In the genomic region with DNA sequence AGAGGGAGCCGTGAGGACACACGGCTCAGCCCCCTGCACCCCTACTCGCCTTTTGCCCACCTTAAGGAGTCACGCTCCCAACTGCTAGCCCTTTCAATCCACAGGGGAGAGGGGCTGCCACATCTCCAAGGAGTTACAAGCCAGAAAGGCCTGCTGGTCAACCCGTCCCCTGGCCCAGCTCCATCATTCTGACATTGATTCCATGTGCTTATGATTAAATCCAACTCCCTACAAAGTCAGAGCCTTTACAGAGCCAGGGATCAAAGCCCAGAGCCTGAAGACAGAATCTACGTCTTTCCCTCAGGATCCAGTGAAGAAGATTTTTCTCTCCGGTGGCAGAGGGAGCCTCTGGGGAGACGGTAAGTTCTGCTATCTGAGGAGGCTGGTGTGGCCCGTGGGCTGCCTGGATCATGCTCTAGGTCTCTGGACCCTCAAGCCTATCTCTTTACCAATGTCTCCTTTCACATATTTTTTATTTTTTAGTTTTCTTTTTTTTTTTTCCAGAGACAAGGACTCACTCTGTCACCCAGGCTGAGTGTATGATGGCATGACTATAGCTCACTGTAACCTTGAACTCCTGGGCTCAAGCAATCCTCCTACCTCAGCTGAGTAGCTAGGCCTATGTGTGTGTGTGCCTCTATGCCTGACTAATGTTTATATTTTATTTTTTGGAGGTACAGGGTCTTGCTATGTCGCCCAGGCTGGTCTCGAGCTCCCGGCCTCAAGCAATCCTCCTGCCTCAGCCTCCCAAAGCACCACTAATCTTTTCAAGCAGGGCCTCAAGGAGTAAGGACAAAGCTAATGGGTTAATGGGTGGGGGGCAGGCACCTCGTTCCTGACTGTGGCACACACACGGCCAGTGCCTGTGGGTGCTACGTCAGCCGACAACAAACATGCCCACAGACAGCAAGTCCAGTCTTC, we compare ENCODE assay signal across 15 cellular contexts.
DNase-seq lines count a peak whose midpoint lies in the region; ATAC-seq and TF ChIP-seq lines count a peak whose summit lies in the region.
"Had no signal": no experiment of that assay in that cellular context is flagged by ENCODE, and none has a peak within 500 bp of the region (broad histone marks: within the 10 kb centered on the region; RNA-seq: fewer than 3 reads in every experiment).

No MANE protein-coding gene starts in this region.

- H3F3A ChIP-seq in GM23338 (replicated peaks; ENCODE audit: low read depth): 0 out of 2 replicates have a peak, but pooled peaks cover 3% of the 10 kb centered on the region

- peaks cover 10% of the 10 kb centered on the region for H3K36me3 ChIP-seq in GM23338 (ENCODE audit: insufficient read depth)
- H3K36me3 ChIP-seq in ascending aorta: peaks cover 50 to 59% of the 10 kb centered on the region in 2 donors

- H3K9me2 ChIP-seq in GM23338 (ENCODE audit: insufficient read depth): no peaks in the 10 kb centered on the region

- no peak overlapping the region for H2AFZ ChIP-seq in GM23338

- no peaks in the 10 kb centered on the region for H3K9me3 ChIP-seq in ascending aorta
- H3K9me3 ChIP-seq: thoracic aorta had no signal

- H3K27ac ChIP-seq in GM23338 (ENCODE audit: low read depth) (peak overlapping the region; percentile 45; the same call in 1 of the 2 replicates), ascending aorta (peak overlapping the region in 1 of 2 donors; percentile 34)
- H3K27ac ChIP-seq: thoracic aorta had no signal

- H3K27me3 ChIP-seq in GM23338 (ENCODE audit: insufficient read depth) (no peaks in the 10 kb centered on the region), ascending aorta (no peaks in the 10 kb centered on the region)

- peaks cover 27% of the 10 kb centered on the region for H3K36me3 Mint-ChIP-seq in GM23338 (ENCODE audit: low read depth)

- peak; percentile 59 for DNase-seq in AG20443 (ENCODE audit: low spot score)
- no peak for DNase-seq in GM23338 (ENCODE audit: low spot score)
- DNase-seq in fibroblast of gingiva (ENCODE audit: low read depth): peak; percentile 68
- no peak for DNase-seq in sciatic nerve (ENCODE audit: low spot score)
- DNase-seq in AG08396 (ENCODE audit: low spot score): no peak
- DNase-seq in ascending aorta (ENCODE audit: low spot score in 2 of 2): no peak
- no peak for DNase-seq in NCI-H2081 treated with DMSO at 0.1 percent for 48 hours (lab: John Stamatoyannopoulos, UW)
- DNase-seq: activated CD8-positive, alpha-beta memory T cell treated with anti-CD3 and anti-CD28 coated beads for 24 hours; activated naive CD8-positive, alpha-beta T cell treated with anti-CD3 and anti-CD28 coated beads, Interleukin-2, amount 10 ng/mL, durations not matched to agents 7 days and 5 days; caudate nucleus; effector memory CD8-positive, alpha-beta T cell; NCI-H1417 treated with DMSO at 0.1 percent for 48 hours; NCI-H2227 treated with DMSO at 0.1 percent for 48 hours had no signal

- peaks cover 4% of the 10 kb centered on the region for H3K27me3 Mint-ChIP-seq in GM23338 (ENCODE audit: insufficient read depth, low read depth, poor library complexity)
- H3K27me3 Mint-ChIP-seq: activated naive CD8-positive, alpha-beta T cell treated with anti-CD3 and anti-CD28 coated beads, Interleukin-2, amount 10 ng/mL, durations not matched to agents 7 days and 5 days; effector memory CD8-positive, alpha-beta T cell; T-cell had no signal

- H3K4me3 Mint-ChIP-seq in GM23338: no peak overlapping the region
- H3K4me3 Mint-ChIP-seq: activated naive CD8-positive, alpha-beta T cell treated with anti-CD3 and anti-CD28 coated beads, Interleukin-2, amount 10 ng/mL, durations not matched to agents 7 days and 5 days; effector memory CD8-positive, alpha-beta T cell; T-cell had no signal

- peaks cover 38% of the 10 kb centered on the region for H4K20me1 ChIP-seq in GM23338 (replicated peaks; ENCODE audit: insufficient read depth)

- H3K4me1 Mint-ChIP-seq in GM23338: no peaks in the 10 kb centered on the region; the same call in 2 of the 3 replicates
- H3K4me1 Mint-ChIP-seq: activated naive CD8-positive, alpha-beta T cell treated with anti-CD3 and anti-CD28 coated beads, Interleukin-2, amount 10 ng/mL, durations not matched to agents 7 days and 5 days had no signal

- peaks cover 28% of the 10 kb centered on the region for H3K79me2 ChIP-seq in GM23338 (replicated peaks; ENCODE audit: insufficient read depth)

- no peak overlapping the region for H3K4me3 ChIP-seq in GM23338
- H3K4me3 ChIP-seq in ascending aorta: no peak overlapping the region
- H3K4me3 ChIP-seq: thoracic aorta had no signal

- no peak for TF ChIP-seq CTCF in GM23338 (conservative IDR thresholded peaks at IDR 0.05; ENCODE audit: low read depth in 2 of 2)
- no peak for TF ChIP-seq CTCF in ascending aorta (IDR thresholded peaks at IDR 0.05)

- ATAC-seq in GM23338: no peak
- ATAC-seq in sciatic nerve: peak; percentile 64

- H3K4me2 ChIP-seq in GM23338: no peak overlapping the region

- H3K27ac Mint-ChIP-seq in GM23338: no peak overlapping the region
- H3K27ac Mint-ChIP-seq: activated naive CD8-positive, alpha-beta T cell treated with anti-CD3 and anti-CD28 coated beads, Interleukin-2, amount 10 ng/mL, durations not matched to agents 7 days and 5 days had no signal

- intact Hi-C loops in sciatic nerve (cut with DNase I) (no loop called here), ascending aorta (cut with DNase I) (no loop called here)

- H3K9me3 Mint-ChIP-seq in GM23338: no peaks in the 10 kb centered on the region
- H3K9me3 Mint-ChIP-seq: activated naive CD8-positive, alpha-beta T cell treated with anti-CD3 and anti-CD28 coated beads, Interleukin-2, amount 10 ng/mL, durations not matched to agents 7 days and 5 days; effector memory CD8-positive, alpha-beta T cell; T-cell had no signal

- no peaks in the 10 kb centered on the region for H3K4me1 ChIP-seq in GM23338 (ENCODE audit: insufficient read depth)
- H3K4me1 ChIP-seq in ascending aorta: peaks cover 0 to 5% of the 10 kb centered on the region in 2 donors

TF ChIP-seq in GM23338, 12 proteins besides CTCF, POLR2A, EP300 and RAD21:
- TF ChIP-seq ZNF114 (CRISPR knock-in tag; IDR thresholded peaks at IDR 0.05) (no peak), POLR2AphosphoS5 (IDR thresholded peaks at IDR 0.05; ENCODE audit: low read depth) (no peak), EZH2phosphoT487 (IDR thresholded peaks at IDR 0.05; ENCODE audit: unreplicated experiment) (no peak), NANOG (IDR thresholded peaks at IDR 0.05; ENCODE audit: borderline replicate concordance) (no peak), REST (IDR thresholded peaks at IDR 0.05; ENCODE audit: unreplicated experiment) (no peak), CREB1 (CRISPR knock-in tag; IDR thresholded peaks at IDR 0.05; ENCODE audit: low read depth) (no peak), JUNB (IDR thresholded peaks at IDR 0.05; ENCODE audit: unreplicated experiment) (no peak), EZH2 (IDR thresholded peaks at IDR 0.05; ENCODE audit: low read depth, unreplicated experiment) (no peak), STAT1 (IDR thresholded peaks at IDR 0.05; ENCODE audit: unreplicated experiment) (no peak), ZNF331 (CRISPR knock-in tag; IDR thresholded peaks at IDR 0.05; ENCODE audit: low read depth) (no peak)
TF ChIP-seq in GM23338: peak in this region for 0.

Comparison
In these comparisons a context has a peak if more than half of its experiments do, and no peak if none do; other contexts are left out.
1. DNase-seq: peak in AG20443 (single experiment) and fibroblast of gingiva (single experiment); none in GM23338 (single experiment), sciatic nerve (single experiment), AG08396 (single experiment), ascending aorta (0 of 2) and NCI-H2081 treated with DMSO at 0.1 percent for 48 hours (single experiment).